In genomic region chr12:14629832-14630688, GRCh38 we compare ENCODE assay signal across 8 cellular contexts.
DNase-seq lines count a peak whose midpoint lies in the region; ATAC-seq and TF ChIP-seq lines count a peak whose summit lies in the region.

No MANE protein-coding gene starts in this region.

- intact Hi-C loops in natural killer cell (cut with micrococcal nuclease) = loop anchor here (1.0 to 2.0 kb wide), 2 partner anchors 86 to 367 kb away; no protein-coding TSS in a partner anchor

- H3K27ac ChIP-seq in OCI-LY1 (ENCODE audit: low read depth, low read length, poor library complexity, severe bottlenecking) = no peak overlapping the region

- no peaks in the 10 kb centered on the region for H3K4me1 Mint-ChIP-seq in natural killer cell

- no peak overlapping the region for H3K4me3 Mint-ChIP-seq in natural killer cell

- DNase-seq in DMS153 (lab: John Stamatoyannopoulos, UW) (peak; percentile 76), HUDEP-2 (lab: John Stamatoyannopoulos, UW; ENCODE audit: unreplicated experiment in 76 of 76) (peak in 47 of 76 experiments; percentile 1 to 66 (median 24)), erythroblast (lab: John Stamatoyannopoulos, UW) (peak; percentile 50 to 67), natural killer cell (peak; percentile 28)
- peak; percentile 63 for DNase-seq in activated CD8-positive, alpha-beta memory T cell treated with anti-CD3 and anti-CD28 coated beads, Interleukin-2, amount 50 U/mL, for 4 hours
- DNase-seq in stimulated activated naive CD4-positive, alpha-beta T cell treated with Interleukin-2 at 50 U/mL for 16 hours (lab: John Stamatoyannopoulos, UW) = peak; percentile 36

- H3K9me3 Mint-ChIP-seq in natural killer cell = no peaks in the 10 kb centered on the region

- H3F3A ChIP-seq in OCI-LY1 (ENCODE audit: insufficient read depth, low read length) = no peaks in the 10 kb centered on the region

- no peaks in the 10 kb centered on the region for H3K4me1 ChIP-seq in OCI-LY1 (ENCODE audit: insufficient read depth, low read length, severe bottlenecking)

- no peaks in the 10 kb centered on the region for H3K36me3 ChIP-seq in OCI-LY1 (ENCODE audit: insufficient read depth, low read length)

- ATAC-seq in GM21447 (IDR thresholded peaks at IDR 0.05; ENCODE audit: unreplicated experiment) (peak; percentile 98), natural killer cell (peak; percentile 89 to 100 (median 92))

- H3K27me3 Mint-ChIP-seq in natural killer cell (ENCODE audit: low read depth in 2 of 2) = peaks cover 7 to 20% of the 10 kb centered on the region in 2 donors

- no peaks in the 10 kb centered on the region for H4K20me1 ChIP-seq in OCI-LY1 (ENCODE audit: insufficient read depth, low read length)

- peaks cover 2% of the 10 kb centered on the region; the same call in 1 of the 2 replicates for H3K9me3 ChIP-seq in OCI-LY1 (ENCODE audit: low read length)

- H3K27ac Mint-ChIP-seq in natural killer cell = no peak overlapping the region

- H3K27me3 ChIP-seq in OCI-LY1 (ENCODE audit: insufficient read depth, low read length) = no peaks in the 10 kb centered on the region

- H3K79me2 ChIP-seq in OCI-LY1 (ENCODE audit: insufficient read depth, low read length) = no peaks in the 10 kb centered on the region

- H3K36me3 Mint-ChIP-seq in natural killer cell = no peaks in the 10 kb centered on the region

- TF ChIP-seq CTCF in OCI-LY1 (IDR thresholded peaks at IDR 0.05; ENCODE audit: low read length) (peak; percentile 98), natural killer cell (IDR thresholded peaks at IDR 0.05) (peak; percentile 86)

- no peak overlapping the region for H3K4me2 ChIP-seq in OCI-LY1 (ENCODE audit: low read length)

- H3K4me3 ChIP-seq in OCI-LY1 (ENCODE audit: low read depth, low read length, poor library complexity, severe bottlenecking) = no peak overlapping the region

- H2AFZ ChIP-seq in OCI-LY1 (ENCODE audit: low read length) = no peak overlapping the region

- TF ChIP-seq POLR2A in erythroblast (IDR thresholded peaks at IDR 0.05; ENCODE audit: low read length) = no peak

- H3K9ac ChIP-seq in OCI-LY1 (ENCODE audit: low read length) = no peak overlapping the region

- no peaks in the 10 kb centered on the region for H3K9me2 ChIP-seq in OCI-LY1 (ENCODE audit: low read depth, low read length)

Comparison
In these comparisons a context has a peak if more than half of its experiments do, and no peak if none do; other contexts are left out.
1. DNase-seq: peak in every context shown above with its lines; median percentile 76 in DMS153; 63 in activated CD8-positive, alpha-beta memory T cell treated with anti-CD3 and anti-CD28 coated beads, Interleukin-2, amount 50 U/mL, for 4 hours; 58 in erythroblast; 36 in stimulated activated naive CD4-positive, alpha-beta T cell treated with Interleukin-2 at 50 U/mL for 16 hours; 28 in natural killer cell; 24 in HUDEP-2.